1 cellular context compared by ENCODE assay signal in the genomic region with DNA sequence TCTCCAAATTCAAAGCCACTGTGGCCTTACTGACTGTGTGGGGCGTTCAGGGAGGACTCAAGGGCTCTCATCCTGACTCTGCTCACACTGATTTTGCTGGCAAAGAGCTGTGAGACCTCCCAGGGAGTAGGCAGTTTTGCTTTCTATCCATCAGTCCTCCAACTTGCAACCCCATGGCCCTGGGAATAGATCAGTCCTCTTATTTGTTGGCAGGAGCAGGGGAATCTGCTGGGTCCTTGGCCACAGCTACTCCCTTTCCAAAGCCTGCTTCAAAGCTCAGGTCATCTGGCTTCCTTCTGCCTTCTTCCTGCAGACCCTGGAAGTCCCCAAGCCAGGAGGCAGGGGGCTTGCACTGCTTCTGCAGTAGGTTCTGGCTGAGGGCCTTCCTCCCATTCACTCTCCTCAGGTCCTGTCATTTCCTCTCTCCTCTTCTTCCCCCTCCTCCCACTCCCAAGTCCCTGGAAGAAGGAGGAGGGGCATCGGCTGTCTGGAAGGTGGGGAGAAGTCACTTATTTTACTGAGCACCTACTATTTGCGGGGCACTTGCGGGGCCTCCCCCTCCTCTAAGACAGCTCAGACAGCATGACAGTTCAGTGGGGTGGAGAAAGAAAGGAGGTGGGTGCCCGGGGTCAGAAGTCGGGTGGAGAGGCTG.
TF ChIP-seq lines count a peak whose summit lies in the region.

No MANE protein-coding gene starts in this region.

TF ChIP-seq in HCT116, 20 proteins besides CTCF, POLR2A, EP300 and RAD21 (continued from another document):
- TF ChIP-seq ZBTB33 (IDR thresholded peaks at IDR 0.05; ENCODE audit: extremely low read depth, insufficient replicate concordance, low read length) (no peak), SRF (IDR thresholded peaks at IDR 0.05; ENCODE audit: low read depth) (no peak), CBX3 (IDR thresholded peaks at IDR 0.05; ENCODE audit: low read depth) (no peak), ATF3 (IDR thresholded peaks at IDR 0.05) (no peak), EZH2phosphoT487 (IDR thresholded peaks at IDR 0.05; ENCODE audit: borderline replicate concordance) (no peak)
- TF ChIP-seq, protein P1, sequence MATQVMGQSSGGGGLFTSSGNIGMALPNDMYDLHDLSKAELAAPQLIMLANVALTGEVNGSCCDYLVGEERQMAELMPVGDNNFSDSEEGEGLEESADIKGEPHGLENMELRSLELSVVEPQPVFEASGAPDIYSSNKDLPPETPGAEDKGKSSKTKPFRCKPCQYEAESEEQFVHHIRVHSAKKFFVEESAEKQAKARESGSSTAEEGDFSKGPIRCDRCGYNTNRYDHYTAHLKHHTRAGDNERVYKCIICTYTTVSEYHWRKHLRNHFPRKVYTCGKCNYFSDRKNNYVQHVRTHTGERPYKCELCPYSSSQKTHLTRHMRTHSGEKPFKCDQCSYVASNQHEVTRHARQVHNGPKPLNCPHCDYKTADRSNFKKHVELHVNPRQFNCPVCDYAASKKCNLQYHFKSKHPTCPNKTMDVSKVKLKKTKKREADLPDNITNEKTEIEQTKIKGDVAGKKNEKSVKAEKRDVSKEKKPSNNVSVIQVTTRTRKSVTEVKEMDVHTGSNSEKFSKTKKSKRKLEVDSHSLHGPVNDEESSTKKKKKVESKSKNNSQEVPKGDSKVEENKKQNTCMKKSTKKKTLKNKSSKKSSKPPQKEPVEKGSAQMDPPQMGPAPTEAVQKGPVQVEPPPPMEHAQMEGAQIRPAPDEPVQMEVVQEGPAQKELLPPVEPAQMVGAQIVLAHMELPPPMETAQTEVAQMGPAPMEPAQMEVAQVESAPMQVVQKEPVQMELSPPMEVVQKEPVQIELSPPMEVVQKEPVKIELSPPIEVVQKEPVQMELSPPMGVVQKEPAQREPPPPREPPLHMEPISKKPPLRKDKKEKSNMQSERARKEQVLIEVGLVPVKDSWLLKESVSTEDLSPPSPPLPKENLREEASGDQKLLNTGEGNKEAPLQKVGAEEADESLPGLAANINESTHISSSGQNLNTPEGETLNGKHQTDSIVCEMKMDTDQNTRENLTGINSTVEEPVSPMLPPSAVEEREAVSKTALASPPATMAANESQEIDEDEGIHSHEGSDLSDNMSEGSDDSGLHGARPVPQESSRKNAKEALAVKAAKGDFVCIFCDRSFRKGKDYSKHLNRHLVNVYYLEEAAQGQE (IDR thresholded peaks at IDR 0.05; ENCODE audit: low read depth): no peak
